28 cellular contexts compared by ENCODE assay signal in genomic region chr5:116567100-116567499, GRCh38. TPM values are rescaled to one million over a fixed set of nuclear protein-coding genes. Genes with fewer than 3 reads are reported as not detected.
"Had no signal": no experiment of that assay in that cellular context is flagged by ENCODE, and none has a peak within 500 bp of the region (broad histone marks: within the 10 kb centered on the region; RNA-seq: fewer than 3 reads in every experiment).

No MANE protein-coding gene starts in this region.

- H3K27me3 ChIP-seq: ascending aorta, cardiac muscle cell, hepatocyte had no signal

- H3K36me3 ChIP-seq: ascending aorta, cardiac muscle cell, suprapubic skin, tibial artery had no signal

- H3K27ac Mint-ChIP-seq: activated naive CD4-positive, alpha-beta T cell treated with anti-CD3 and anti-CD28 coated beads for 36 hours; activated naive CD8-positive, alpha-beta T cell treated with anti-CD3 and anti-CD28 coated beads, Interleukin-2, amount 10 ng/mL, durations not matched to agents 7 days and 5 days; activated T-cell treated with anti-CD3 and anti-CD28 coated beads, Interleukin-2, amount 50 U/mL, for 72 hours; effector memory CD8-positive, alpha-beta T cell; immature natural killer cell; mesothelial cell of epicardium; naive thymus-derived CD4-positive, alpha-beta T cell had no signal

- H3K4me3 ChIP-seq: ascending aorta, cardiac muscle cell, hepatocyte, suprapubic skin, tibial artery had no signal

- H3K9me3 ChIP-seq: ascending aorta, suprapubic skin, tibial artery had no signal

- H3K4me2 ChIP-seq: hepatocyte had no signal

- H2AFZ ChIP-seq: hepatocyte, parathyroid adenoma had no signal

- H3K79me2 ChIP-seq: parathyroid adenoma had no signal

- H3K36me3 Mint-ChIP-seq: activated naive CD8-positive, alpha-beta T cell treated with anti-CD3 and anti-CD28 coated beads, Interleukin-2, amount 10 ng/mL, durations not matched to agents 7 days and 5 days; immature natural killer cell; mesothelial cell of epicardium; naive thymus-derived CD4-positive, alpha-beta T cell had no signal

- DNase-seq: activated CD4-positive, alpha-beta T cell treated with anti-CD3 and anti-CD28 coated beads for 4 hours; activated CD4-positive, alpha-beta T cell treated with anti-CD3 and anti-CD28 coated beads, Interleukin-2, amount 50 U/mL, for 4 hours; activated effector memory CD4-positive, alpha-beta T cell treated with anti-CD3 and anti-CD28 coated beads, Interleukin-2, amount 50 U/mL, for 16 hours; activated naive CD4-positive, alpha-beta T cell treated with anti-CD3 and anti-CD28 coated beads for 36 hours; activated naive CD8-positive, alpha-beta T cell treated with anti-CD3 and anti-CD28 coated beads, Interleukin-2, amount 10 ng/mL, durations not matched to agents 7 days and 5 days; activated T-cell treated with anti-CD3 and anti-CD28 coated beads for 4 hours; activated T-cell treated with anti-CD3 and anti-CD28 coated beads, Interleukin-2, amount 50 U/mL, for 72 hours; cortex of kidney; effector memory CD8-positive, alpha-beta T cell; foreskin fibroblast; immature natural killer cell; kidney; naive thymus-derived CD4-positive, alpha-beta T cell; nucleus accumbens; right cardiac atrium; stimulated activated CD4-positive, alpha-beta T cell treated with anti-CD3 and anti-CD28 coated beads, Interleukin-15, amount 100 ng/mL, for 24 hours; stimulated activated CD4-positive, alpha-beta T cell treated with anti-CD3 and anti-CD28 coated beads, Interleukin-2, amount 100 ng/mL, for 24 hours; stimulated activated naive CD4-positive, alpha-beta T cell; tibial artery had no signal

- H3K9ac ChIP-seq: parathyroid adenoma had no signal

- H3K9me3 Mint-ChIP-seq: activated naive CD4-positive, alpha-beta T cell treated with anti-CD3 and anti-CD28 coated beads for 36 hours; activated naive CD8-positive, alpha-beta T cell treated with anti-CD3 and anti-CD28 coated beads, Interleukin-2, amount 10 ng/mL, durations not matched to agents 7 days and 5 days; activated T-cell treated with anti-CD3 and anti-CD28 coated beads, Interleukin-2, amount 50 U/mL, for 72 hours; brain; mesothelial cell of epicardium; neural crest cell had no signal

- H3K4me1 Mint-ChIP-seq: activated naive CD8-positive, alpha-beta T cell treated with anti-CD3 and anti-CD28 coated beads, Interleukin-2, amount 10 ng/mL, durations not matched to agents 7 days and 5 days; immature natural killer cell had no signal

- ATAC-seq: activated T-cell treated with anti-CD3 and anti-CD28 coated beads, Interleukin-2, amount 50 U/mL, for 72 hours; effector memory CD8-positive, alpha-beta T cell; esophagus mucosa; naive thymus-derived CD4-positive, alpha-beta T cell; right cardiac atrium had no signal

- H3K4me3 Mint-ChIP-seq: activated naive CD4-positive, alpha-beta T cell treated with anti-CD3 and anti-CD28 coated beads for 36 hours; activated naive CD8-positive, alpha-beta T cell treated with anti-CD3 and anti-CD28 coated beads, Interleukin-2, amount 10 ng/mL, durations not matched to agents 7 days and 5 days; activated T-cell treated with anti-CD3 and anti-CD28 coated beads, Interleukin-2, amount 50 U/mL, for 72 hours; effector memory CD8-positive, alpha-beta T cell; immature natural killer cell; mesothelial cell of epicardium; naive thymus-derived CD4-positive, alpha-beta T cell; neural crest cell had no signal

- H3K27ac ChIP-seq: ascending aorta, cardiac muscle cell, hepatocyte, parathyroid adenoma, suprapubic skin, tibial artery had no signal

RNA-seq across cellular contexts. Expression of gene SEMA6A, which starts 7.5 kb away (rescaled TPM):
- total RNA-seq: activated naive CD8-positive, alpha-beta T cell treated with anti-CD3 and anti-CD28 coated beads, Interleukin-2, amount 10 ng/mL, durations not matched to agents 7 days and 5 days; naive thymus-derived CD4-positive, alpha-beta T cell had no signal
